17 cellular contexts compared by ENCODE assay signal in the genomic region with DNA sequence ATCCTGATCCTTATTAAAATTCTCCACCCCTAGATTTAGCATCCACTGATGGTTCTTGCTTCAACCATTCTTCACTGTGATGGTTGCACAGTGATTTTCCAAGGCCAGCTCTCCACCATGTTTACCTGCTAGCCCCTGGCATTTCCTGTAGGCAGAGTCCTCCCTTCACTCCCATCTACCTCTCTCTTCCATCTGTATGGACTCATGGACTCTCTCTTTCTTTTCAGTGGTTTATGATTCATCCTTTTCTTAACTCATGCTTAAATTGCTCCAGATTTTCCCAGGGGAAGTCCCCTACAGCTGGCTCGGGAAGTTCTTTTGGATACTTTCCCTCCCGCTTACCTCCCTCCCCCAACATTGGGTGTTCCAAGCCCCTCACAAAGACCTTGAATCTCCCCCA. TPM values are rescaled to one million over a fixed set of nuclear protein-coding genes. Genes with fewer than 3 reads are reported as not detected.
A peak's percentile ranks its signal among the peaks of the same experiment; 100 is the strongest.
DNase-seq lines count a peak whose midpoint lies in the region; ATAC-seq and TF ChIP-seq lines count a peak whose summit lies in the region.
"Had no signal": no experiment of that assay in that cellular context is flagged by ENCODE, and none has a peak within 500 bp of the region (broad histone marks: within the 10 kb centered on the region; RNA-seq: fewer than 3 reads in every experiment).

No MANE protein-coding gene starts in this region.

- H3K4me3 ChIP-seq in fibroblast of mammary gland (ENCODE audit: control insufficient read depth, low read depth, low read length) (no peak overlapping the region), skeletal muscle cell (ENCODE audit: low read depth, low read length) (no peak overlapping the region), stomach (no peak overlapping the region), suprapubic skin (no peak overlapping the region)
- H3K4me3 ChIP-seq: hepatocyte, K562, lung, tibial nerve had no signal

- no peak for TF ChIP-seq EP300 in stomach (IDR thresholded peaks at IDR 0.05)
- no peak for TF ChIP-seq EP300 in suprapubic skin (IDR thresholded peaks at IDR 0.05)

- H3K4me1 ChIP-seq in stomach (no peaks in the 10 kb centered on the region), suprapubic skin (no peaks in the 10 kb centered on the region)
- H3K4me1 ChIP-seq: tibial nerve had no signal

- TF ChIP-seq CTCF in fibroblast of mammary gland (conservative IDR thresholded peaks at IDR 0.05; ENCODE audit: control insufficient read depth, insufficient read depth, low read depth, low read length), result no peak
- no peak for TF ChIP-seq CTCF in stomach (IDR thresholded peaks at IDR 0.05)
- no peak for TF ChIP-seq CTCF in suprapubic skin (IDR thresholded peaks at IDR 0.05)

- intact Hi-C loops in stomach (cut with DNase I; ENCODE audit: low total_unique reads), result no loop called here

- ATAC-seq in SK-N-SH treated with all-trans-retinoic acid at 6 μM for 48 hours (peak; percentile 73), GM21786 (IDR thresholded peaks at IDR 0.05; ENCODE audit: unreplicated experiment) (no peak)
- ATAC-seq: activated CD4-positive, CD25-positive, alpha-beta regulatory T cell treated with anti-CD3 and anti-CD28 coated beads, Interleukin-2, amount 50 U/mL, for 24 hours; activated naive CD8-positive, alpha-beta T cell treated with anti-CD3 and anti-CD28 coated beads, Interleukin-2, amount 50 U/mL, for 24 hours; K562 had no signal

- no peak for TF ChIP-seq POLR2A in stomach (IDR thresholded peaks at IDR 0.05)
- TF ChIP-seq POLR2A in suprapubic skin (IDR thresholded peaks at IDR 0.05), result no peak

- H3K36me3 ChIP-seq in stomach (no peaks in the 10 kb centered on the region), suprapubic skin (no peaks in the 10 kb centered on the region)
- H3K36me3 ChIP-seq: neutrophil, tibial nerve had no signal

- peak; percentile 22 for DNase-seq in H4 (ENCODE audit: low spot score)
- DNase-seq in fibroblast of mammary gland (ENCODE audit: low read depth), result peak; percentile 89
- peak; percentile 62 for DNase-seq in skeletal muscle cell (ENCODE audit: low read depth)
- no peak for DNase-seq in stomach
- no peak for DNase-seq in suprapubic skin (ENCODE audit: low spot score in 2 of 2)
- DNase-seq in GDM1 (lab: John Stamatoyannopoulos, UW), result no peak
- DNase-seq: activated naive CD8-positive, alpha-beta T cell treated with anti-CD3 and anti-CD28 coated beads, Interleukin-2, amount 50 U/mL, for 24 hours; NCI-H2029 treated with DMSO at 0.1 percent for 48 hours; stimulated activated CD4-positive, alpha-beta T cell treated with anti-CD3 and anti-CD28 coated beads, Interleukin-12 subunit alpha, Interleukin-12 subunit beta, amount 100 ng/mL, for 4 hours had no signal

- H3K27ac ChIP-seq in stomach (no peak overlapping the region), suprapubic skin (no peak overlapping the region)
- H3K27ac ChIP-seq: hepatocyte, neutrophil, tibial nerve had no signal

- H3K27me3 ChIP-seq in stomach (peaks cover 0 to 10% (median 0%) of the 10 kb centered on the region in 3 donors), suprapubic skin (no peaks in the 10 kb centered on the region)
- H3K27me3 ChIP-seq: hepatocyte, neutrophil, tibial nerve had no signal

- H3K9me3 ChIP-seq in stomach (no peaks in the 10 kb centered on the region), suprapubic skin (no peaks in the 10 kb centered on the region)
- H3K9me3 ChIP-seq: neutrophil, tibial nerve had no signal

- 62 to 75% (median 67%) methylated on average over 2 of the region's 2 CpGs for WGBS in stomach, 5 donors
- 27% methylated on average over 2 of the region's 2 CpGs for WGBS in suprapubic skin

TF ChIP-seq in SK-N-SH treated with all-trans-retinoic acid at 6 μM for 48 hours, 23 proteins besides CTCF, POLR2A, EP300 and RAD21 (continues in another document):
- TF ChIP-seq ZFP30 (CRISPR knock-in tag; IDR thresholded peaks at IDR 0.05), result no peak
- TF ChIP-seq CREB5 (CRISPR knock-in tag; IDR thresholded peaks at IDR 0.05; ENCODE audit: low read depth), result no peak
- TF ChIP-seq ZNF8 (CRISPR knock-in tag; IDR thresholded peaks at IDR 0.05), result no peak
- TF ChIP-seq ZNF565 (CRISPR knock-in tag; conservative IDR thresholded peaks at IDR 0.05; ENCODE audit: low read depth), result no peak
- TF ChIP-seq CSRNP3 (CRISPR knock-in tag; IDR thresholded peaks at IDR 0.05), result no peak
- no peak for TF ChIP-seq PPARA (CRISPR knock-in tag; IDR thresholded peaks at IDR 0.05; ENCODE audit: borderline replicate concordance)
- TF ChIP-seq ZC3H10 (CRISPR knock-in tag; IDR thresholded peaks at IDR 0.05), result no peak
- TF ChIP-seq, protein P1, sequence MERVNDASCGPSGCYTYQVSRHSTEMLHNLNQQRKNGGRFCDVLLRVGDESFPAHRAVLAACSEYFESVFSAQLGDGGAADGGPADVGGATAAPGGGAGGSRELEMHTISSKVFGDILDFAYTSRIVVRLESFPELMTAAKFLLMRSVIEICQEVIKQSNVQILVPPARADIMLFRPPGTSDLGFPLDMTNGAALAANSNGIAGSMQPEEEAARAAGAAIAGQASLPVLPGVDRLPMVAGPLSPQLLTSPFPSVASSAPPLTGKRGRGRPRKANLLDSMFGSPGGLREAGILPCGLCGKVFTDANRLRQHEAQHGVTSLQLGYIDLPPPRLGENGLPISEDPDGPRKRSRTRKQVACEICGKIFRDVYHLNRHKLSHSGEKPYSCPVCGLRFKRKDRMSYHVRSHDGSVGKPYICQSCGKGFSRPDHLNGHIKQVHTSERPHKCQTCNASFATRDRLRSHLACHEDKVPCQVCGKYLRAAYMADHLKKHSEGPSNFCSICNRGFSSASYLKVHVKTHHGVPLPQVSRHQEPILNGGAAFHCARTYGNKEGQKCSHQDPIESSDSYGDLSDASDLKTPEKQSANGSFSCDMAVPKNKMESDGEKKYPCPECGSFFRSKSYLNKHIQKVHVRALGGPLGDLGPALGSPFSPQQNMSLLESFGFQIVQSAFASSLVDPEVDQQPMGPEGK (CRISPR knock-in tag; IDR thresholded peaks at IDR 0.05; ENCODE audit: borderline replicate concordance), result no peak
- no peak for TF ChIP-seq OSR1 (CRISPR knock-in tag; IDR thresholded peaks at IDR 0.05)
- TF ChIP-seq, protein P2, sequence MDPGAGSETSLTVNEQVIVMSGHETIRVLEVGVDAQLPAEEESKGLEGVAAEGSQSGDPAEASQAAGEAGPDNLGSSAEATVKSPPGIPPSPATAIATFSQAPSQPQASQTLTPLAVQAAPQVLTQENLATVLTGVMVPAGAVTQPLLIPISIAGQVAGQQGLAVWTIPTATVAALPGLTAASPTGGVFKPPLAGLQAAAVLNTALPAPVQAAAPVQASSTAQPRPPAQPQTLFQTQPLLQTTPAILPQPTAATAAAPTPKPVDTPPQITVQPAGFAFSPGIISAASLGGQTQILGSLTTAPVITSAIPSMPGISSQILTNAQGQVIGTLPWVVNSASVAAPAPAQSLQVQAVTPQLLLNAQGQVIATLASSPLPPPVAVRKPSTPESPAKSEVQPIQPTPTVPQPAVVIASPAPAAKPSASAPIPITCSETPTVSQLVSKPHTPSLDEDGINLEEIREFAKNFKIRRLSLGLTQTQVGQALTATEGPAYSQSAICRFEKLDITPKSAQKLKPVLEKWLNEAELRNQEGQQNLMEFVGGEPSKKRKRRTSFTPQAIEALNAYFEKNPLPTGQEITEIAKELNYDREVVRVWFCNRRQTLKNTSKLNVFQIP (CRISPR knock-in tag; IDR thresholded peaks at IDR 0.05; ENCODE audit: borderline replicate concordance, low read depth), result no peak
- TF ChIP-seq ARNTL (CRISPR knock-in tag; IDR thresholded peaks at IDR 0.05; ENCODE audit: borderline replicate concordance, low read depth), result no peak
- TF ChIP-seq ZNF70 (CRISPR knock-in tag; IDR thresholded peaks at IDR 0.05), result no peak
- no peak for TF ChIP-seq GLIS3 (CRISPR knock-in tag; IDR thresholded peaks at IDR 0.05)
- TF ChIP-seq SNAI2 (CRISPR knock-in tag; IDR thresholded peaks at IDR 0.05), result no peak

RNA-seq across cellular contexts. Expression of gene TGM4, which starts 18.7 kb away (rescaled TPM):
- 1.2 TPM in 1 of 2 replicates, not detected in the other for total RNA-seq in H4 (2014; rRNA removed; shearing (Covaris generic))
- total RNA-seq in stomach (not detected), suprapubic skin (under 1 TPM in 2 of 4 donors, not detected in 2; 0.30 to 0.56 TPM)
- polyA plus RNA-seq in stomach, result not detected
- total RNA-seq: K562, lung, tibial nerve had no signal
- polyA plus RNA-seq: hepatocyte, K562 had no signal

RNA-seq across cellular contexts. Expression of gene TMEM42, which starts 31.4 kb away (rescaled TPM):
- total RNA-seq in H4 (2014; rRNA removed; shearing (Covaris generic)), result 4.3 and 5.4 TPM in 2 replicates
- total RNA-seq in stomach (10 to 100 TPM in 3 of 5 donors, 1 to 10 TPM in 2; 7.2 to 21.4 (median 12.1) TPM), suprapubic skin (10 to 100 TPM; 15.9 to 27.2 (median 20.8) TPM)
- polyA plus RNA-seq in stomach, result 10 to 100 TPM; 16.7 to 20.3 (median 17.6) TPM

Comparison
In these comparisons a context has a peak if more than half of its experiments do, and no peak if none do; other contexts are left out.
1. DNase-seq: peak in H4 (single experiment), fibroblast of mammary gland (single experiment) and skeletal muscle cell (single experiment); none in stomach (single experiment), suprapubic skin (0 of 2) and GDM1 (single experiment).